ENCODE assay signal across 4 cellular contexts in genomic region chr2:21892140-21892539, GRCh38.
"Had no signal": no experiment of that assay in that cellular context is flagged by ENCODE, and none has a peak within 500 bp of the region (broad histone marks: within the 10 kb centered on the region; RNA-seq: fewer than 3 reads in every experiment).

No MANE protein-coding gene starts in this region.

- H3K4me2 ChIP-seq: GM23338 had no signal

- H3K27ac Mint-ChIP-seq: GM23338, H9 had no signal

- H3K4me1 Mint-ChIP-seq: GM23338 had no signal

- ATAC-seq: GM23338, K562 had no signal

- H3K4me3 ChIP-seq: GM23338, K562 had no signal

- DNase-seq: H9, HCEC 1CT had no signal

- H3K9me3 Mint-ChIP-seq: GM23338, H9 had no signal

- H3K4me3 Mint-ChIP-seq: GM23338, H9 had no signal

- H2AFZ ChIP-seq: GM23338 had no signal
